Comparison of ENCODE assay signal across 12 cellular contexts in the genomic region with DNA sequence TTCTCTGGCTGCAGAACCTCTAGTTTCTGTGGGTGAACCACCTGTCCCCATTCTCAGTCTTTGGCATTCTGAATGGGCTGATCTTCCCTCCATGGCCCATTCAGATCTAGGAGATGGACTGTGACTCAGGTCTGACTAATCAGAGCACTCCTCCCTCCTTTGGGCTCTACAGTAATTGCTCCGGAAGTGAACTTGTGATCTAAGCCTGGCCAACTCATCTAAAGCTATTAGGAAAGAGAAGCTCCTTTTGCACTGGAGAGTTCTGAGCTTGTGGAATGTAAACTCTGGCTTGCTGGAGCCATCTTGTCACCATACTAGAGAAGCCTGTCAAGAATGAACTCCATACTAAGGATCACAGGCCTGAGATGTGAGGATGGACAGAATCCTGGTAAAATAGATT.
DNase-seq lines count a peak whose midpoint lies in the region; ATAC-seq and TF ChIP-seq lines count a peak whose summit lies in the region.
"Had no signal": no experiment of that assay in that cellular context is flagged by ENCODE, and none has a peak within 500 bp of the region (broad histone marks: within the 10 kb centered on the region; RNA-seq: fewer than 3 reads in every experiment).

No MANE protein-coding gene starts in this region.

- no peaks in the 10 kb centered on the region for H3K36me3 Mint-ChIP-seq in GM23338 (ENCODE audit: low read depth)

- no peak for TF ChIP-seq POLR2A in gastrocnemius medialis (IDR thresholded peaks at IDR 0.05)

- no peaks in the 10 kb centered on the region for H3K27me3 Mint-ChIP-seq in GM23338 (ENCODE audit: insufficient read depth, low read depth, poor library complexity)

- H3K9me2 ChIP-seq in GM23338 (ENCODE audit: insufficient read depth), result peaks cover 18% of the 10 kb centered on the region

- TF ChIP-seq CTCF in GM23338 (conservative IDR thresholded peaks at IDR 0.05; ENCODE audit: low read depth in 2 of 2) (no peak), epithelial cell of esophagus (IDR thresholded peaks at IDR 0.05; ENCODE audit: insufficient read depth, low read depth, low read length, missing control alignments) (no peak), gastrocnemius medialis (IDR thresholded peaks at IDR 0.05 in 4 of 5, conservative IDR thresholded peaks at IDR 0.05 in 1 of 5) (no peak)

- H3K27me3 ChIP-seq in GM23338 (ENCODE audit: insufficient read depth) (no peaks in the 10 kb centered on the region), gastrocnemius medialis (no peaks in the 10 kb centered on the region)

- DNase-seq in GM23338 (ENCODE audit: low spot score), result no peak
- DNase-seq in NCI-H460 (ENCODE audit: extremely low read depth, low read depth), result peak; percentile 13
- peak; percentile 54 for DNase-seq in epithelial cell of esophagus (ENCODE audit: low read depth)
- DNase-seq in gastrocnemius medialis, result no peak
- no peak for DNase-seq in occipital lobe (lab: John Stamatoyannopoulos, UW)
- DNase-seq in NCI-H2171 treated with DMSO at 0.1 percent for 48 hours (lab: John Stamatoyannopoulos, UW), result no peak
- no peak for DNase-seq in germinal center (ENCODE audit: low spot score)
- DNase-seq: activated effector memory CD4-positive, alpha-beta T cell treated with Interleukin-2 at 50 U/mL for 16 hours; NCI-H2081 treated with DMSO at 0.1 percent for 48 hours; substantia nigra; T-helper 17 cell had no signal

- intact Hi-C loops in gastrocnemius medialis (cut with DNase I; ENCODE audit: low total_unique reads), result no loop called here

- no peak overlapping the region for H3K4me3 Mint-ChIP-seq in GM23338
- H3K4me3 Mint-ChIP-seq: T-helper 17 cell had no signal

- H3K4me3 ChIP-seq in GM23338 (no peak overlapping the region), epithelial cell of esophagus (ENCODE audit: low read length) (no peak overlapping the region), gastrocnemius medialis (no peak overlapping the region)

- H3K9me3 ChIP-seq in gastrocnemius medialis, result no peaks in the 10 kb centered on the region

- H2AFZ ChIP-seq in GM23338, result peak overlapping the region; percentile 56; the same call in 1 of the 2 replicates

- ATAC-seq in GM23338, result no peak
- ATAC-seq in gastrocnemius medialis, result peak; percentile 75 to 79
- no peak for ATAC-seq in HG03432 (IDR thresholded peaks at IDR 0.05; ENCODE audit: unreplicated experiment)
- ATAC-seq: T-helper 17 cell had no signal

- H4K20me1 ChIP-seq in GM23338 (replicated peaks; ENCODE audit: insufficient read depth), result no peaks in the 10 kb centered on the region

- peaks cover 11% of the 10 kb centered on the region for H3K9me3 Mint-ChIP-seq in GM23338

- H3K27ac ChIP-seq in GM23338 (ENCODE audit: low read depth) (no peak overlapping the region), gastrocnemius medialis (peak overlapping the region in 3 of 4 donors; percentile 14 to 49 (median 44))

- in situ Hi-C loops in gastrocnemius medialis (cut with MboI; ENCODE audit: low sequenced_read_pairs in 4 of 4), result no loop called here

- peaks cover 3% of the 10 kb centered on the region; the same call in 1 of the 2 replicates for H3K36me3 ChIP-seq in GM23338 (ENCODE audit: insufficient read depth)
- H3K36me3 ChIP-seq in gastrocnemius medialis, result no peaks in the 10 kb centered on the region

- H3K4me2 ChIP-seq in GM23338, result no peak overlapping the region

- H3K4me1 ChIP-seq in GM23338 (ENCODE audit: insufficient read depth) (peaks cover 5% of the 10 kb centered on the region; the same call in 1 of the 2 replicates), gastrocnemius medialis (no peaks in the 10 kb centered on the region)

- H3K4me1 Mint-ChIP-seq in GM23338, result peaks cover 11% of the 10 kb centered on the region
- H3K4me1 Mint-ChIP-seq: T-helper 17 cell had no signal

- H3F3A ChIP-seq in GM23338 (replicated peaks; ENCODE audit: low read depth), result no peaks in the 10 kb centered on the region

- no peaks in the 10 kb centered on the region for H3K79me2 ChIP-seq in GM23338 (replicated peaks; ENCODE audit: insufficient read depth)

- H3K27ac Mint-ChIP-seq in GM23338, result no peak overlapping the region
- H3K27ac Mint-ChIP-seq: T-helper 17 cell had no signal

TF ChIP-seq in GM23338, 12 proteins besides CTCF, POLR2A, EP300 and RAD21 (continues in another document):
- TF ChIP-seq ZNF331 (CRISPR knock-in tag; IDR thresholded peaks at IDR 0.05; ENCODE audit: low read depth) (no peak), EZH2 (IDR thresholded peaks at IDR 0.05; ENCODE audit: low read depth, unreplicated experiment) (no peak), ZNF114 (CRISPR knock-in tag; IDR thresholded peaks at IDR 0.05) (no peak), CREB1 (CRISPR knock-in tag; IDR thresholded peaks at IDR 0.05; ENCODE audit: low read depth) (no peak), POLR2AphosphoS5 (IDR thresholded peaks at IDR 0.05; ENCODE audit: low read depth) (no peak), EZH2phosphoT487 (IDR thresholded peaks at IDR 0.05; ENCODE audit: unreplicated experiment) (no peak)
- TF ChIP-seq, protein P1, sequence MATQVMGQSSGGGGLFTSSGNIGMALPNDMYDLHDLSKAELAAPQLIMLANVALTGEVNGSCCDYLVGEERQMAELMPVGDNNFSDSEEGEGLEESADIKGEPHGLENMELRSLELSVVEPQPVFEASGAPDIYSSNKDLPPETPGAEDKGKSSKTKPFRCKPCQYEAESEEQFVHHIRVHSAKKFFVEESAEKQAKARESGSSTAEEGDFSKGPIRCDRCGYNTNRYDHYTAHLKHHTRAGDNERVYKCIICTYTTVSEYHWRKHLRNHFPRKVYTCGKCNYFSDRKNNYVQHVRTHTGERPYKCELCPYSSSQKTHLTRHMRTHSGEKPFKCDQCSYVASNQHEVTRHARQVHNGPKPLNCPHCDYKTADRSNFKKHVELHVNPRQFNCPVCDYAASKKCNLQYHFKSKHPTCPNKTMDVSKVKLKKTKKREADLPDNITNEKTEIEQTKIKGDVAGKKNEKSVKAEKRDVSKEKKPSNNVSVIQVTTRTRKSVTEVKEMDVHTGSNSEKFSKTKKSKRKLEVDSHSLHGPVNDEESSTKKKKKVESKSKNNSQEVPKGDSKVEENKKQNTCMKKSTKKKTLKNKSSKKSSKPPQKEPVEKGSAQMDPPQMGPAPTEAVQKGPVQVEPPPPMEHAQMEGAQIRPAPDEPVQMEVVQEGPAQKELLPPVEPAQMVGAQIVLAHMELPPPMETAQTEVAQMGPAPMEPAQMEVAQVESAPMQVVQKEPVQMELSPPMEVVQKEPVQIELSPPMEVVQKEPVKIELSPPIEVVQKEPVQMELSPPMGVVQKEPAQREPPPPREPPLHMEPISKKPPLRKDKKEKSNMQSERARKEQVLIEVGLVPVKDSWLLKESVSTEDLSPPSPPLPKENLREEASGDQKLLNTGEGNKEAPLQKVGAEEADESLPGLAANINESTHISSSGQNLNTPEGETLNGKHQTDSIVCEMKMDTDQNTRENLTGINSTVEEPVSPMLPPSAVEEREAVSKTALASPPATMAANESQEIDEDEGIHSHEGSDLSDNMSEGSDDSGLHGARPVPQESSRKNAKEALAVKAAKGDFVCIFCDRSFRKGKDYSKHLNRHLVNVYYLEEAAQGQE (IDR thresholded peaks at IDR 0.05; ENCODE audit: unreplicated experiment), result no peak
- TF ChIP-seq, protein P2, sequence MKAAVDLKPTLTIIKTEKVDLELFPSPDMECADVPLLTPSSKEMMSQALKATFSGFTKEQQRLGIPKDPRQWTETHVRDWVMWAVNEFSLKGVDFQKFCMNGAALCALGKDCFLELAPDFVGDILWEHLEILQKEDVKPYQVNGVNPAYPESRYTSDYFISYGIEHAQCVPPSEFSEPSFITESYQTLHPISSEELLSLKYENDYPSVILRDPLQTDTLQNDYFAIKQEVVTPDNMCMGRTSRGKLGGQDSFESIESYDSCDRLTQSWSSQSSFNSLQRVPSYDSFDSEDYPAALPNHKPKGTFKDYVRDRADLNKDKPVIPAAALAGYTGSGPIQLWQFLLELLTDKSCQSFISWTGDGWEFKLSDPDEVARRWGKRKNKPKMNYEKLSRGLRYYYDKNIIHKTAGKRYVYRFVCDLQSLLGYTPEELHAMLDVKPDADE (IDR thresholded peaks at IDR 0.05), result no peak

Comparison
In these comparisons a context has a peak if more than half of its experiments do, and no peak if none do; other contexts are left out.
1. ATAC-seq: peak in gastrocnemius medialis (2 of 2); none in GM23338 (single experiment) and HG03432 (single experiment).
2. DNase-seq: peak in NCI-H460 (single experiment) and epithelial cell of esophagus (single experiment); none in GM23338 (single experiment), gastrocnemius medialis (0 of 2), occipital lobe (single experiment), NCI-H2171 treated with DMSO at 0.1 percent for 48 hours (single experiment) and germinal center (single experiment).